In genomic region chr1:45859221-45859620, GRCh38 we compare ENCODE assay signal across 21 cellular contexts. TPM values are rescaled to one million over a fixed set of nuclear protein-coding genes. Genes with fewer than 3 reads are reported as not detected.
A peak's percentile ranks its signal among the peaks of the same experiment; 100 is the strongest.
DNase-seq lines count a peak whose midpoint lies in the region; ATAC-seq and TF ChIP-seq lines count a peak whose summit lies in the region.
"Had no signal": no experiment of that assay in that cellular context is flagged by ENCODE, and none has a peak within 500 bp of the region (broad histone marks: within the 10 kb centered on the region; RNA-seq: fewer than 3 reads in every experiment).

No MANE protein-coding gene starts in this region.

- H3K4me1 ChIP-seq in DOHH2 (ENCODE audit: control insufficient read depth, low read length): peaks cover 54% of the 10 kb centered on the region
- H3K4me1 ChIP-seq in GM23338 (ENCODE audit: insufficient read depth): peaks cover 4% of the 10 kb centered on the region; the same call in 1 of the 2 replicates

- ATAC-seq in GM23338 (no peak), WTC11 (no peak), HG02763 (IDR thresholded peaks at IDR 0.05; ENCODE audit: unreplicated experiment) (no peak)
- ATAC-seq: A549, HCT116 had no signal

- H3K27ac Mint-ChIP-seq in GM23338 (peak overlapping the region; percentile 28; the same call in 1 of the 2 replicates), WTC11 (peak overlapping the region; percentile 42; the same call in 1 of the 2 replicates)
- H3K27ac Mint-ChIP-seq: CD14-positive monocyte; CD4-positive, alpha-beta T cell; CD8-positive, alpha-beta memory T cell; HFFc6 had no signal

- H2AFZ ChIP-seq in GM23338: no peak overlapping the region

- POLR2A ChIA-PET in WTC11 (lab: Charles Lee): interaction anchor here (1.0 kb wide), 1 partner anchor 286 kb away, joined by 3 read pairs; no protein-coding TSS in a partner anchor

- H3K36me3 ChIP-seq in DOHH2 (ENCODE audit: control insufficient read depth, low read length) (peaks cover 41% of the 10 kb centered on the region), GM23338 (ENCODE audit: insufficient read depth) (no peaks in the 10 kb centered on the region)
- H3K36me3 ChIP-seq: BE2C; BLaER1 treated with 17β-estradiol and CSF1 and Interleukin-3, amounts not matched to agents 10 nM and 100 nM had no signal

- H4K20me1 ChIP-seq in DOHH2 (ENCODE audit: control insufficient read depth, insufficient read depth, low read depth, low read length) (no peaks in the 10 kb centered on the region), GM23338 (replicated peaks; ENCODE audit: insufficient read depth) (peaks cover 2% of the 10 kb centered on the region; the same call in 1 of the 2 replicates)

- peaks cover 19% of the 10 kb centered on the region for H3K4me1 Mint-ChIP-seq in GM23338
- H3K4me1 Mint-ChIP-seq in WTC11: peaks cover 25% of the 10 kb centered on the region

- TF ChIP-seq CTCF in DOHH2 (IDR thresholded peaks at IDR 0.05; ENCODE audit: low read depth, low read length, poor library complexity, severe bottlenecking) (no peak), GM23338 (conservative IDR thresholded peaks at IDR 0.05; ENCODE audit: low read depth in 2 of 2) (no peak), WTC11 (IDR thresholded peaks at IDR 0.05) (no peak)

- CTCF ChIA-PET in WTC11 (lab: Charles Lee): no interaction called here

- DNase-seq in GM23338 (ENCODE audit: low spot score) (no peak), WTC11 (ENCODE audit: low spot score) (no peak), NCI-H226 (no peak), SKM-1 treated with dmso at 0.1 percent for 144 hours (lab: John Stamatoyannopoulos, UW; ENCODE audit: unreplicated experiment) (no peak)
- DNase-seq: 8988T; ACHN; AML-193; BE2C; CD4-positive, alpha-beta T cell; CD8-positive, alpha-beta memory T cell; DMS 273 treated with DMSO at 0.1 percent for 48 hours; DMS79; GF-D8; H7; HFFc6 had no signal

- H3K9me3 Mint-ChIP-seq in GM23338: peaks cover 3% of the 10 kb centered on the region; the same call in 2 of the 3 replicates
- peaks cover 4% of the 10 kb centered on the region; the same call in 1 of the 2 replicates for H3K9me3 Mint-ChIP-seq in WTC11
- H3K9me3 Mint-ChIP-seq: CD4-positive, alpha-beta T cell; HFFc6 had no signal

- H3K4me3 Mint-ChIP-seq in GM23338 (no peak overlapping the region), WTC11 (no peak overlapping the region)
- H3K4me3 Mint-ChIP-seq: CD14-positive monocyte; CD4-positive, alpha-beta T cell; CD8-positive, alpha-beta memory T cell; HFFc6 had no signal

- no peak overlapping the region for H3K4me3 ChIP-seq in DOHH2 (ENCODE audit: low read length)
- H3K4me3 ChIP-seq in GM23338: no peak overlapping the region
- H3K4me3 ChIP-seq: A549; BLaER1 treated with 17β-estradiol and CSF1 and Interleukin-3, amounts not matched to agents 10 nM and 100 nM had no signal

- H3F3A ChIP-seq in DOHH2 (ENCODE audit: control insufficient read depth, insufficient read depth) (peaks cover 49% of the 10 kb centered on the region), GM23338 (replicated peaks; ENCODE audit: low read depth) (no peaks in the 10 kb centered on the region)

- H3K27me3 Mint-ChIP-seq in GM23338 (ENCODE audit: insufficient read depth, low read depth, poor library complexity): no peaks in the 10 kb centered on the region
- H3K27me3 Mint-ChIP-seq in WTC11 (ENCODE audit: low read depth): no peaks in the 10 kb centered on the region
- H3K27me3 Mint-ChIP-seq: CD4-positive, alpha-beta T cell; CD8-positive, alpha-beta memory T cell had no signal

- H3K79me2 ChIP-seq in DOHH2 (ENCODE audit: control insufficient read depth, low read length) (peaks cover 92% of the 10 kb centered on the region), GM23338 (replicated peaks; ENCODE audit: insufficient read depth) (peaks cover 81% of the 10 kb centered on the region)

- H3K27ac ChIP-seq in DOHH2 (ENCODE audit: low read depth, low read length) (peak overlapping the region; percentile 19; the same call in 1 of the 2 replicates), GM23338 (ENCODE audit: low read depth) (no peak overlapping the region)
- H3K27ac ChIP-seq: A549; BLaER1 treated with 17β-estradiol and CSF1 and Interleukin-3, amounts not matched to agents 10 nM and 100 nM had no signal

- H3K9me3 ChIP-seq in DOHH2 (ENCODE audit: control insufficient read depth, insufficient read depth, low read length): peaks cover 7% of the 10 kb centered on the region; the same call in 1 of the 2 replicates
- H3K9me3 ChIP-seq: A549, BE2C had no signal

- H3K4me2 ChIP-seq in DOHH2 (ENCODE audit: low read length) (0 out of 2 replicates have a peak overlapping the region, but pooled peaks have one; percentile 15), GM23338 (no peak overlapping the region)
- H3K4me2 ChIP-seq: A549; BLaER1 treated with 17β-estradiol and CSF1 and Interleukin-3, amounts not matched to agents 10 nM and 100 nM had no signal

- H3K9me2 ChIP-seq in DOHH2 (replicated peaks; ENCODE audit: control insufficient read depth, low read length): no peaks in the 10 kb centered on the region
- H3K9me2 ChIP-seq in GM23338 (ENCODE audit: insufficient read depth): no peaks in the 10 kb centered on the region

- H3K27me3 ChIP-seq in DOHH2 (ENCODE audit: control insufficient read depth, low read length): no peaks in the 10 kb centered on the region
- no peaks in the 10 kb centered on the region for H3K27me3 ChIP-seq in GM23338 (ENCODE audit: insufficient read depth)
- H3K27me3 ChIP-seq: BE2C; BLaER1 treated with 17β-estradiol and CSF1 and Interleukin-3, amounts not matched to agents 10 nM and 100 nM had no signal

- peaks cover 3% of the 10 kb centered on the region; the same call in 2 of the 3 replicates for H3K36me3 Mint-ChIP-seq in GM23338 (ENCODE audit: low read depth)
- H3K36me3 Mint-ChIP-seq in WTC11: peaks cover 3% of the 10 kb centered on the region

TF ChIP-seq in GM23338, 12 proteins besides CTCF, POLR2A, EP300 and RAD21:
- TF ChIP-seq REST (IDR thresholded peaks at IDR 0.05; ENCODE audit: unreplicated experiment): no peak
- no peak for TF ChIP-seq EZH2 (IDR thresholded peaks at IDR 0.05; ENCODE audit: low read depth, unreplicated experiment)
- no peak for TF ChIP-seq POLR2AphosphoS5 (IDR thresholded peaks at IDR 0.05; ENCODE audit: low read depth)
- no peak for TF ChIP-seq ZNF331 (CRISPR knock-in tag; IDR thresholded peaks at IDR 0.05; ENCODE audit: low read depth)

TF ChIP-seq in WTC11, 78 proteins besides CTCF, POLR2A, EP300 and RAD21:
- no peak for TF ChIP-seq ZSCAN18 (CRISPR knock-in tag; IDR thresholded peaks at IDR 0.05)
- TF ChIP-seq NR2C2 (CRISPR knock-in tag; IDR thresholded peaks at IDR 0.05): no peak
- no peak for TF ChIP-seq ERG (CRISPR knock-in tag; IDR thresholded peaks at IDR 0.05)

RNA-seq across cellular contexts. Expression of gene MAST2, which starts 55.8 kb away (rescaled TPM):
- 20.7 and 57.7 TPM in 2 replicates for total RNA-seq in GM23338 (2014; rRNA removed; shearing (Covaris generic))
- polyA plus RNA-seq in GM23338 (2016; fragmentation: Nextera tagmentation; extraction: Ambion mirVana): 9.3 and 11.5 TPM in 2 replicates
- total RNA-seq in WTC11 (2021): 27.8 to 37.2 TPM (median 30.7 TPM) in 3 replicates
